In genomic region chr6:41568585-41569384, GRCh38 we compare ENCODE assay signal across 1 cellular context.
TF ChIP-seq lines count a peak whose summit lies in the region.

No MANE protein-coding gene starts in this region.

TF ChIP-seq in HepG2, 621 proteins besides CTCF, POLR2A, EP300 and RAD21 (continued from another document and continues in another):
- TF ChIP-seq SP1 (IDR thresholded peaks at IDR 0.05): no peak
- TF ChIP-seq SP1 (CRISPR knock-in tag; IDR thresholded peaks at IDR 0.05): 0 out of 2 replicates have a peak, but pooled peaks have one; percentile 9
- TF ChIP-seq LBX2 (CRISPR knock-in tag; IDR thresholded peaks at IDR 0.05; ENCODE audit: borderline replicate concordance): no peak
- 0 out of 2 replicates have a peak, but pooled peaks have one; percentile 18 for TF ChIP-seq RBFOX2 (IDR thresholded peaks at IDR 0.05; ENCODE audit: low read depth, low read length)
- TF ChIP-seq NR0B2 (CRISPR knock-in tag; IDR thresholded peaks at IDR 0.05): no peak
- no peak for TF ChIP-seq SOX6 (IDR thresholded peaks at IDR 0.05)
- TF ChIP-seq SOX6 (CRISPR knock-in tag; IDR thresholded peaks at IDR 0.05): peak; percentile 99
- TF ChIP-seq NFYC (CRISPR knock-in tag; IDR thresholded peaks at IDR 0.05): no peak; the same call in 1 of the 2 replicates
- TF ChIP-seq ZNF891 (CRISPR knock-in tag; IDR thresholded peaks at IDR 0.05): no peak
- no peak; the same call in 1 of the 2 replicates for TF ChIP-seq ZNF816 (CRISPR knock-in tag; IDR thresholded peaks at IDR 0.05; ENCODE audit: borderline replicate concordance)
- TF ChIP-seq NCOA2 (CRISPR knock-in tag; IDR thresholded peaks at IDR 0.05): peak; percentile 90
- no peak for TF ChIP-seq ADNP (CRISPR knock-in tag; IDR thresholded peaks at IDR 0.05)
- TF ChIP-seq GRHL1 (CRISPR knock-in tag; conservative IDR thresholded peaks at IDR 0.05): no peak
- peak; percentile 94 for TF ChIP-seq FOXC1 (CRISPR knock-in tag; IDR thresholded peaks at IDR 0.05; ENCODE audit: borderline replicate concordance)
- TF ChIP-seq PCBP1 (IDR thresholded peaks at IDR 0.05; ENCODE audit: borderline replicate concordance, low read depth, low read length): no peak
- no peak for TF ChIP-seq ZNF496 (CRISPR knock-in tag; IDR thresholded peaks at IDR 0.05; ENCODE audit: insufficient replicate concordance)
- peak; percentile 27; the same call in 1 of the 2 replicates for TF ChIP-seq ZNF598 (CRISPR knock-in tag; IDR thresholded peaks at IDR 0.05; ENCODE audit: borderline replicate concordance)
- no peak; the same call in 1 of the 2 replicates for TF ChIP-seq POLR2G (IDR thresholded peaks at IDR 0.05; ENCODE audit: low read depth, low read length)
- TF ChIP-seq LCORL (IDR thresholded peaks at IDR 0.05): peak; percentile 84
- TF ChIP-seq LCORL (CRISPR knock-in tag; IDR thresholded peaks at IDR 0.05): peak; percentile 100
- TF ChIP-seq NFRKB (IDR thresholded peaks at IDR 0.05): no peak
- TF ChIP-seq ISL2 (CRISPR knock-in tag; IDR thresholded peaks at IDR 0.05): peak; percentile 94
- TF ChIP-seq RXRA (CRISPR knock-in tag; IDR thresholded peaks at IDR 0.05): peak; percentile 87
- no peak for TF ChIP-seq CCAR2 (optimal IDR thresholded peaks at IDR 0.05; ENCODE audit: low read depth, low read length)
- 0 out of 2 replicates have a peak, but pooled peaks have one; percentile 17 for TF ChIP-seq SIN3B (IDR thresholded peaks at IDR 0.05; ENCODE audit: low read length)
- peak; percentile 72 for TF ChIP-seq ZNF142 (CRISPR knock-in tag; IDR thresholded peaks at IDR 0.05)
- TF ChIP-seq ZNF607 (CRISPR knock-in tag; IDR thresholded peaks at IDR 0.05; ENCODE audit: borderline replicate concordance): peak; percentile 77
- TF ChIP-seq ZMYM2 (CRISPR knock-in tag; IDR thresholded peaks at IDR 0.05): peak; percentile 80; the same call in 1 of the 2 replicates
- TF ChIP-seq TEAD3 (CRISPR knock-in tag; optimal IDR thresholded peaks at IDR 0.05; ENCODE audit: borderline replicate concordance): peak; percentile 78
- TF ChIP-seq SMAD1 (CRISPR knock-in tag; IDR thresholded peaks at IDR 0.05; ENCODE audit: borderline replicate concordance, low read depth): peak; percentile 85; the same call in 1 of the 2 replicates
- TF ChIP-seq MAFF (IDR thresholded peaks at IDR 0.05; ENCODE audit: low read depth, low read length): peak; percentile 21; the same call in 1 of the 2 replicates
- peak; percentile 67; the same call in 1 of the 2 replicates for TF ChIP-seq ZNF766 (CRISPR knock-in tag; IDR thresholded peaks at IDR 0.05; ENCODE audit: borderline replicate concordance)
- peak; percentile 89; the same call in 1 of the 2 replicates for TF ChIP-seq SNAPC5 (CRISPR knock-in tag; IDR thresholded peaks at IDR 0.05; ENCODE audit: borderline replicate concordance)
- TF ChIP-seq ARID4A (CRISPR knock-in tag; IDR thresholded peaks at IDR 0.05; ENCODE audit: borderline replicate concordance): peak; percentile 94
- TF ChIP-seq TEAD2 (CRISPR knock-in tag; IDR thresholded peaks at IDR 0.05): no peak
- TF ChIP-seq BRCA1 (CRISPR knock-in tag; IDR thresholded peaks at IDR 0.05): 0 out of 2 replicates have a peak, but pooled peaks have one; percentile 9
- peak; percentile 81; the same call in 1 of the 2 replicates for TF ChIP-seq HMG20B (CRISPR knock-in tag; conservative IDR thresholded peaks at IDR 0.05)
- TF ChIP-seq ATF4 (CRISPR knock-in tag; IDR thresholded peaks at IDR 0.05): peak in 1 of 2 experiments; percentile 90; a peak in 2 of 4 replicates
- peak; percentile 85 for TF ChIP-seq ZFY (CRISPR knock-in tag; IDR thresholded peaks at IDR 0.05)
- no peak for TF ChIP-seq GLMP (CRISPR knock-in tag; IDR thresholded peaks at IDR 0.05; ENCODE audit: borderline replicate concordance)
- no peak for TF ChIP-seq FOXM1 (CRISPR knock-in tag; IDR thresholded peaks at IDR 0.05)
- TF ChIP-seq ZNF772 (CRISPR knock-in tag; IDR thresholded peaks at IDR 0.05): peak; percentile 90; the same call in 1 of the 2 replicates
- TF ChIP-seq ZNF749 (CRISPR knock-in tag; IDR thresholded peaks at IDR 0.05; ENCODE audit: borderline replicate concordance): 0 out of 2 replicates have a peak, but pooled peaks have one; percentile 24
- peak; percentile 95 for TF ChIP-seq ZSCAN25 (CRISPR knock-in tag; IDR thresholded peaks at IDR 0.05)
- TF ChIP-seq ZNF674 (CRISPR knock-in tag; IDR thresholded peaks at IDR 0.05; ENCODE audit: low read depth): no peak
- peak in 1 of 2 experiments; percentile 82; a peak in 2 of 4 replicates for TF ChIP-seq KLF16 (CRISPR knock-in tag; IDR thresholded peaks at IDR 0.05)
- TF ChIP-seq ZNF841 (CRISPR knock-in tag; IDR thresholded peaks at IDR 0.05; ENCODE audit: borderline replicate concordance): no peak; the same call in 1 of the 2 replicates
- no peak for TF ChIP-seq ZFAT (CRISPR knock-in tag; conservative IDR thresholded peaks at IDR 0.05)
- no peak for TF ChIP-seq ZNF383 (CRISPR knock-in tag; IDR thresholded peaks at IDR 0.05; ENCODE audit: borderline replicate concordance)
- no peak for TF ChIP-seq E2F2 (CRISPR knock-in tag; IDR thresholded peaks at IDR 0.05; ENCODE audit: borderline replicate concordance)
- TF ChIP-seq ZNF180 (CRISPR knock-in tag; IDR thresholded peaks at IDR 0.05; ENCODE audit: borderline replicate concordance, low read depth): no peak
- TF ChIP-seq ZNF3 (CRISPR knock-in tag; IDR thresholded peaks at IDR 0.05): no peak
- TF ChIP-seq ZNF225 (CRISPR knock-in tag; IDR thresholded peaks at IDR 0.05): peak; percentile 41; the same call in 1 of the 2 replicates
- peak; percentile 94 for TF ChIP-seq SMYD3 (CRISPR knock-in tag; IDR thresholded peaks at IDR 0.05)
- peak; percentile 84 for TF ChIP-seq KAT8 (CRISPR knock-in tag; IDR thresholded peaks at IDR 0.05)
